ENCODE assay signal across 9 cellular contexts in the genomic region with DNA sequence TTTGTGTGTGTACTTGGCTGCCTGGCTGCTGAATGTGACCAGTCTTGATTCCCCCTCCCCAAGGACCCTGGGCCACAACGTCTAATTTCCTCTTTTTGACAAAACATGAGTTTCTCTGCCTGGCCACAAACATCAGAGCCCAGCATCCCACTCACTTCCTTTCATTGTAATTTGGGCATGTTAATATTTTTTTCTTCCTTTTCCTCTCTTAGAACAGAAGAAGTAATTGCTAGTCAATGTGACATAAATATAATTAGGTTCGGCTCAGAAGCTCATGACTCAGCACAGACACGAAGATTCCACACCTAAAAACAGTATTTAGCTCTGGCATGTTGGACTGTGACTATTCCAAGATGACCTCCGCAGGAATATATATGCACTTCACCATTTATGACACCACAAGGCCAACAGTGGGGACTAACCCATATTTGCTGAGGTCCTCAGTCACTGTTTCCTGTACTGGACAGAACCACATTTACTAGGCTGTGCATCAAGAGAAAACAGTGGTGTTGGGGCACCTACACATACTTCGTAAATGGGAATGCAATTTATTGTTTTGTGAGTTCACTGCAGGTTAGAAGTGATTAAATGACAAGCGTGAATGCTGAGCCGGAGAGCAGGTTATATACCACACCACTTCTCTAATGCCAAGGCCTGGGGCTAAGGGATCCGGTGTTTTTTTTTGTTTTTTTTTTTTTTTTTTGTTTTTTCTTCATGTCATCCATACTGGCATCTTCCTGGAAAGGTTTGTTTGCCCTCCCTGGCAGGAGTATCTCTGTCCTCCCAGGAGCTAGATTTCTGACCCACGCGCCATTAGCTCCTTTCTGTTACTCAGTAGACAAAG. TPM values are rescaled to one million over a fixed set of nuclear protein-coding genes. Genes with fewer than 3 reads are reported as not detected.
A peak's percentile ranks its signal among the peaks of the same experiment; 100 is the strongest.
DNase-seq lines count a peak whose midpoint lies in the region; ATAC-seq and TF ChIP-seq lines count a peak whose summit lies in the region.
"Had no signal": no experiment of that assay in that cellular context is flagged by ENCODE, and none has a peak within 500 bp of the region (broad histone marks: within the 10 kb centered on the region; RNA-seq: fewer than 3 reads in every experiment).

No MANE protein-coding gene starts in this region.

- no peak for DNase-seq in activated CD4-positive, alpha-beta T cell treated with anti-CD3 and anti-CD28 coated beads, Interleukin-2, amount 10 ng/mL, durations not matched to agents 24 days and 14 days
- DNase-seq in activated CD4-positive, alpha-beta T cell treated with anti-CD3 and anti-CD28 coated beads, Interleukin-2, amount 50 U/mL, for 1 hour: no peak
- DNase-seq in activated B cell treated with CpG ODN at 0.5 μM for 24 hours: peak; percentile 32
- peak in 1 of 2 donors; percentile 28 for DNase-seq in left colon
- peak in 1 of 2 donors; percentile 51 for DNase-seq in tibial artery
- DNase-seq in NCI-H510A treated with DMSO at 0.1 percent for 48 hours (lab: John Stamatoyannopoulos, UW): no peak
- no peak for DNase-seq in DMS53 (lab: John Stamatoyannopoulos, UW)
- no peak for DNase-seq in NCI-H510A (lab: John Stamatoyannopoulos, UW)

- H3K9me3 ChIP-seq in tibial artery: no peaks in the 10 kb centered on the region

- H3K4me3 Mint-ChIP-seq in activated CD4-positive, alpha-beta T cell treated with anti-CD3 and anti-CD28 coated beads, Interleukin-2, amount 10 ng/mL, durations not matched to agents 24 days and 14 days: peak overlapping the region; percentile 42
- peak overlapping the region; percentile 44 for H3K4me3 Mint-ChIP-seq in activated B cell treated with CpG ODN at 0.5 μM for 24 hours

- no peaks in the 10 kb centered on the region for H3K36me3 ChIP-seq in tibial artery

- POLR2A ChIA-PET in activated B cell treated with CpG ODN at 0.5 μM for 24 hours (lab: Charles Lee): interaction anchor here (0.7 to 1.5 kb wide), 3 partner anchors 47 to 1672 kb away, joined by 3 to 7 read pairs (median 3); a partner anchor contains a TSS

- H3K4me3 ChIP-seq in tibial artery: no peak overlapping the region

- peaks cover 0 to 56% (median 22%) of the 10 kb centered on the region in 4 donors for H3K4me1 ChIP-seq in tibial artery

- no peaks in the 10 kb centered on the region for H3K27me3 ChIP-seq in tibial artery

- H3K27ac Mint-ChIP-seq in activated CD4-positive, alpha-beta T cell treated with anti-CD3 and anti-CD28 coated beads, Interleukin-2, amount 10 ng/mL, durations not matched to agents 24 days and 14 days: peak overlapping the region; percentile 89
- H3K27ac Mint-ChIP-seq in activated B cell treated with CpG ODN at 0.5 μM for 24 hours: peak overlapping the region; percentile 99

- H3K36me3 Mint-ChIP-seq in activated CD4-positive, alpha-beta T cell treated with anti-CD3 and anti-CD28 coated beads, Interleukin-2, amount 10 ng/mL, durations not matched to agents 24 days and 14 days (ENCODE audit: low read depth): no peaks in the 10 kb centered on the region
- H3K36me3 Mint-ChIP-seq in activated B cell treated with CpG ODN at 0.5 μM for 24 hours (ENCODE audit: low read depth): no peaks in the 10 kb centered on the region

- H3K9me3 Mint-ChIP-seq in activated CD4-positive, alpha-beta T cell treated with anti-CD3 and anti-CD28 coated beads, Interleukin-2, amount 10 ng/mL, durations not matched to agents 24 days and 14 days: no peaks in the 10 kb centered on the region
- no peaks in the 10 kb centered on the region for H3K9me3 Mint-ChIP-seq in activated B cell treated with CpG ODN at 0.5 μM for 24 hours

- intact Hi-C loops in activated CD4-positive, alpha-beta T cell treated with anti-CD3 and anti-CD28 coated beads, Interleukin-2, amount 10 ng/mL, durations not matched to agents 24 days and 14 days (cut with micrococcal nuclease): loop anchor here (5.0 kb wide), 2 partner anchors 57 to 312 kb away; a partner anchor contains a TSS
- intact Hi-C loops in activated B cell treated with CpG ODN at 0.5 μM for 24 hours (cut with micrococcal nuclease) (loop anchor here (2.0 kb wide), 2 partner anchors 438 to 1672 kb away; a partner anchor contains a TSS), left colon (cut with DNase I, micrococcal nuclease) (loop anchor here in 1 of 2 donors (10.0 kb wide), 1 partner anchor 116 kb away; no protein-coding TSS in a partner anchor), tibial artery (cut with DNase I; ENCODE audit: low total_unique reads) (loop anchor here (5.0 kb wide), 1 partner anchor 113 kb away; no protein-coding TSS in a partner anchor)

- H3K27ac ChIP-seq in tibial artery: peak overlapping the region; percentile 92 to 98
- H3K27ac ChIP-seq: C4-2B had no signal

- CTCF ChIA-PET in activated B cell treated with CpG ODN at 0.5 μM for 24 hours (lab: Charles Lee): interaction anchor here (0.6 to 4.5 kb wide), 5 partner anchors 20 to 1012 kb away, joined by 3 to 37 read pairs (median 3); no protein-coding TSS in a partner anchor

- no peaks in the 10 kb centered on the region for H3K27me3 Mint-ChIP-seq in activated CD4-positive, alpha-beta T cell treated with anti-CD3 and anti-CD28 coated beads, Interleukin-2, amount 10 ng/mL, durations not matched to agents 24 days and 14 days
- no peaks in the 10 kb centered on the region for H3K27me3 Mint-ChIP-seq in activated B cell treated with CpG ODN at 0.5 μM for 24 hours

- no peak for TF ChIP-seq CTCF in activated B cell treated with CpG ODN at 0.5 μM for 24 hours (IDR thresholded peaks at IDR 0.05)
- TF ChIP-seq CTCF in tibial artery (IDR thresholded peaks at IDR 0.05): no peak

- peaks cover 45% of the 10 kb centered on the region for H3K4me1 Mint-ChIP-seq in activated CD4-positive, alpha-beta T cell treated with anti-CD3 and anti-CD28 coated beads, Interleukin-2, amount 10 ng/mL, durations not matched to agents 24 days and 14 days
- H3K4me1 Mint-ChIP-seq in activated B cell treated with CpG ODN at 0.5 μM for 24 hours: peaks cover 67% of the 10 kb centered on the region

- ATAC-seq in activated B cell treated with CpG ODN at 0.5 μM for 24 hours (ENCODE audit: low read depth) (peak; percentile 10), left colon (peak; percentile 9)

RNA-seq across cellular contexts. Expression of a gene that starts 4.2 kb away (rescaled TPM):
- not detected in 2 replicates for total RNA-seq in activated CD4-positive, alpha-beta T cell treated with anti-CD3 and anti-CD28 coated beads, Interleukin-2, amount 10 ng/mL, durations not matched to agents 24 days and 14 days
- total RNA-seq in activated B cell treated with CpG ODN at 0.5 μM for 24 hours (not detected in 2 replicates), left colon (not detected)

RNA-seq across cellular contexts. Expression of a gene that starts 55.1 kb away (rescaled TPM):
- total RNA-seq in activated CD4-positive, alpha-beta T cell treated with anti-CD3 and anti-CD28 coated beads, Interleukin-2, amount 10 ng/mL, durations not matched to agents 24 days and 14 days: 8.6 and 9.0 TPM in 2 replicates
- 4.7 and 6.3 TPM in 2 replicates for total RNA-seq in activated B cell treated with CpG ODN at 0.5 μM for 24 hours
- total RNA-seq in left colon: 1 to 10 TPM; 1.3 to 1.7 TPM
